Comparison of ENCODE assay signal across 32 cellular contexts in the genomic region with DNA sequence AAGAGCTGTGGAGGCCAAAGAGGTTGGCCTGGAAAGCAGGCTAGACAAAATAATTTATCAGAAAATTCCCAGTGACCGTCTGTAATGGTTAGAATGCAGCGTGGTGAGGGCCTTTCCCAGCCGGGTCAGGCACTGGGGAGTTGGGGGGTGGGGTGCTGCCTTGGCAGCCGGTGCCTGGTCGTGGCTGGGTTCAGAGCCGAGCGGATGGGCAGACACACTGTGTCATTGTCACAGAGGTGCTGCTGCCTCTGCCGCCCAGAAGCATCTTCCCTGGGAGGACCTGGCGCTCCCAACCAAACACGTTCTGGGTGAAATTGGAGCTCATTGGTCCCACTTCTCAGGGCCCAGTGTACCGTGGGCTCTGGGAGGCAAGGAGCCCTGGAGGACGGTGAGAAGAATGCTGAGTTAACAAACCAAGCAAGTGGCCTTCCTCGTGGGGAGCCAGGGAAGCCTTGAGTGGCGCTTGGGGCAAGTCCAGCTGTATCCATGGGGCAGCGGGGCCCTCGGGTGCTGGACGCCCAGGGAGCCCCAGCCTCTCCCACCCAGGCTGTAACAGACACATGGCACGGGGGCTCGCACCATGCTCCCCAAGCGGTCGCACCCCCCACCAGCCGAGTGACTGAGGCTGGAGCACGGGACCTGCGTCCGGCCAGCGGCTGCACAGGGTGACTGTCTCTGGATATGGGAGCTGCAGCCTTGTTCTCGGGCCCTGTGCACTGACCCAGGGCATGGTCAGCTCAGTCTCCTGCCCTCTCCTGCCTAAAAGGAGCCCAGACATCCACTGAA. TPM values are rescaled to one million over a fixed set of nuclear protein-coding genes. Genes with fewer than 3 reads are reported as not detected.
DNase-seq lines count a peak whose midpoint lies in the region; ATAC-seq and TF ChIP-seq lines count a peak whose summit lies in the region.
"Had no signal": no experiment of that assay in that cellular context is flagged by ENCODE, and none has a peak within 500 bp of the region (broad histone marks: within the 10 kb centered on the region; RNA-seq: fewer than 3 reads in every experiment).

No MANE protein-coding gene starts in this region.

- peaks cover 90% of the 10 kb centered on the region for H3K27me3 ChIP-seq in PC-3 (ENCODE audit: low read length)

- no peak overlapping the region for H3K27ac ChIP-seq in PC-3 (ENCODE audit: low read length)
- H3K27ac ChIP-seq: BLaER1 treated with 17β-estradiol and CSF1 and Interleukin-3, amounts not matched to agents 10 nM and 100 nM had no signal

- H2AFZ ChIP-seq in PC-3 (ENCODE audit: low read length): no peak overlapping the region

- POLR2A ChIA-PET in PC-3 (lab: Charles Lee; ENCODE audit: unreplicated experiment): no interaction called here

- no peaks in the 10 kb centered on the region for H3K4me1 ChIP-seq in PC-3 (ENCODE audit: insufficient read depth, low read length)
- H3K4me1 ChIP-seq: Caco-2 had no signal

- CTCF ChIA-PET in PC-3 (lab: Charles Lee): no interaction called here

- H3K27me3 Mint-ChIP-seq in immature natural killer cell (ENCODE audit: low read depth in 3 of 3): peaks cover 0 to 8% (median 1%) of the 10 kb centered on the region in 3 donors
- H3K27me3 Mint-ChIP-seq: activated T-helper 17 cell treated with anti-CD3 and anti-CD28 coated beads, Interleukin-2, amount 50 U/mL, for 72 hours; central memory CD8-positive, alpha-beta T cell; memory B cell had no signal

- H3K36me3 ChIP-seq in PC-3 (ENCODE audit: low read depth, low read length): no peaks in the 10 kb centered on the region
- H3K36me3 ChIP-seq: BLaER1 treated with 17β-estradiol and CSF1 and Interleukin-3, amounts not matched to agents 10 nM and 100 nM had no signal

- no peak overlapping the region for H3K4me3 Mint-ChIP-seq in immature natural killer cell
- H3K4me3 Mint-ChIP-seq: activated T-helper 17 cell treated with anti-CD3 and anti-CD28 coated beads, Interleukin-2, amount 50 U/mL, for 72 hours; central memory CD8-positive, alpha-beta T cell; IgD-negative memory B cell; memory B cell had no signal

- peaks cover 4% of the 10 kb centered on the region; the same call in 1 of the 2 replicates for H3K9me3 ChIP-seq in PC-3 (ENCODE audit: low read length)
- H3K9me3 ChIP-seq: BLaER1 treated with 17β-estradiol and CSF1 and Interleukin-3, amounts not matched to agents 10 nM and 100 nM; Caco-2 had no signal

- no peaks in the 10 kb centered on the region for H3F3A ChIP-seq in PC-3 (ENCODE audit: low read length, unreplicated experiment)

- no TSS peak for BruUV-seq in PC-3 (replicated peaks; lab: Mats Ljungman, UMichigan)

- no peak overlapping the region for H3K27ac Mint-ChIP-seq in immature natural killer cell
- H3K27ac Mint-ChIP-seq: activated naive CD4-positive, alpha-beta T cell treated with anti-CD3 and anti-CD28 coated beads, Interleukin-2, amount 50 U/mL, for 72 hours; activated T-helper 17 cell treated with anti-CD3 and anti-CD28 coated beads, Interleukin-2, amount 50 U/mL, for 72 hours; IgD-negative memory B cell; memory B cell had no signal

- H3K36me3 Mint-ChIP-seq in immature natural killer cell: no peaks in the 10 kb centered on the region
- H3K36me3 Mint-ChIP-seq: activated naive CD4-positive, alpha-beta T cell treated with anti-CD3 and anti-CD28 coated beads, Interleukin-2, amount 50 U/mL, for 72 hours; IgD-negative memory B cell; memory B cell had no signal

- no peak overlapping the region for H3K4me3 ChIP-seq in PC-3 (ENCODE audit: low read length)
- H3K4me3 ChIP-seq: BLaER1 treated with 17β-estradiol and CSF1 and Interleukin-3, amounts not matched to agents 10 nM and 100 nM had no signal

- H3K4me2 ChIP-seq in PC-3 (ENCODE audit: low read length): no peak overlapping the region
- H3K4me2 ChIP-seq: BLaER1 treated with 17β-estradiol and CSF1 and Interleukin-3, amounts not matched to agents 10 nM and 100 nM had no signal

- ATAC-seq in PC-3: no peak
- ATAC-seq: activated naive CD4-positive, alpha-beta T cell treated with anti-CD3 and anti-CD28 coated beads, Interleukin-2, amount 50 U/mL, for 72 hours; activated T-helper 17 cell treated with anti-CD3 and anti-CD28 coated beads, Interleukin-2, amount 50 U/mL, for 72 hours had no signal

- no peaks in the 10 kb centered on the region for H3K9me3 Mint-ChIP-seq in immature natural killer cell
- H3K9me3 Mint-ChIP-seq: activated naive CD4-positive, alpha-beta T cell treated with anti-CD3 and anti-CD28 coated beads, Interleukin-2, amount 50 U/mL, for 72 hours; activated T-helper 17 cell treated with anti-CD3 and anti-CD28 coated beads, Interleukin-2, amount 50 U/mL, for 72 hours; central memory CD8-positive, alpha-beta T cell; memory B cell had no signal

- no peaks in the 10 kb centered on the region for H4K20me1 ChIP-seq in PC-3 (ENCODE audit: low read length)

- H3K4me1 Mint-ChIP-seq in immature natural killer cell: peaks cover 0 to 4% of the 10 kb centered on the region in 2 donors
- H3K4me1 Mint-ChIP-seq: activated T-helper 17 cell treated with anti-CD3 and anti-CD28 coated beads, Interleukin-2, amount 50 U/mL, for 72 hours; central memory CD8-positive, alpha-beta T cell; memory B cell had no signal

- H3K9me2 ChIP-seq in PC-3 (replicated peaks; ENCODE audit: low read length): 0 out of 2 replicates have a peak, but pooled peaks cover 4% of the 10 kb centered on the region

- H3K79me2 ChIP-seq in PC-3 (ENCODE audit: low read length): no peaks in the 10 kb centered on the region

- peak; percentile 87 for DNase-seq in Ammon's horn (ENCODE audit: low spot score)
- DNase-seq in anterior cingulate cortex (lab: John Stamatoyannopoulos, UW): peak in 42 of 58 donors; percentile 9 to 85 (median 59)
- DNase-seq in inferior parietal cortex (ENCODE audit: extremely low spot score): peak; percentile 26
- peak; percentile 88 for DNase-seq in pons (ENCODE audit: low spot score)
- DNase-seq in immature natural killer cell: no peak
- no peak for DNase-seq in DMS79 treated with DMSO at 0.1 percent for 48 hours (lab: John Stamatoyannopoulos, UW)
- DNase-seq in NCI-H1930 (lab: John Stamatoyannopoulos, UW): no peak
- DNase-seq in PC-3: no peak
- DNase-seq: activated CD4-positive, alpha-beta T cell treated with anti-CD3 and anti-CD28 coated beads, Interleukin-2, amount 50 U/mL, for 4 hours; activated CD4-positive, CD25-positive, alpha-beta regulatory T cell; Caco-2; GF-D8; H7; kidney glomerular epithelial cell; NCI-H1092; NCI-H2029; occipital lobe; stimulated activated CD4-positive, alpha-beta T cell treated with anti-CD3 and anti-CD28 coated beads, Interleukin-4, amount 100 ng/mL, for 1 hour had no signal

- no peak for TF ChIP-seq CTCF in PC-3 (conservative IDR thresholded peaks at IDR 0.05; ENCODE audit: low read depth, low read length)

- H3K9ac ChIP-seq in PC-3 (ENCODE audit: low read length): no peak overlapping the region
- H3K9ac ChIP-seq: BLaER1 treated with 17β-estradiol and CSF1 and Interleukin-3, amounts not matched to agents 10 nM and 100 nM had no signal

- intact Hi-C loops in PC-3 (cut with micrococcal nuclease): no loop called here

RNA-seq across cellular contexts. Expression of gene ACTRT2, which starts 54.1 kb away (rescaled TPM):
- polyA plus RNA-seq in immature natural killer cell: not detected
- not detected in 2 replicates for total RNA-seq in PC-3 (2014; rRNA removed)
- total RNA-seq: activated naive CD4-positive, alpha-beta T cell treated with anti-CD3 and anti-CD28 coated beads, Interleukin-2, amount 50 U/mL, for 72 hours; activated T-helper 17 cell treated with anti-CD3 and anti-CD28 coated beads, Interleukin-2, amount 50 U/mL, for 72 hours; astrocyte; Caco-2; endothelial cell of umbilical vein; fibroblast of lung; glomerular endothelial cell; myocyte; occipital lobe; T-helper 1 cell treated with Interleukin-12 subunit alpha and Interleukin-12 subunit beta and Interleukin-4 antibody, amounts not matched to agents 30 ng/mL and 1 ng/mL, for 36 hours; ureter had no signal
- polyA plus RNA-seq: AG04450, endothelial cell of umbilical vein, fibroblast of lung, IgD-negative memory B cell had no signal

Comparison
In these comparisons a context has a peak if more than half of its experiments do, and no peak if none do; other contexts are left out.
1. DNase-seq: peak in Ammon's horn (single experiment), anterior cingulate cortex (42 of 58), inferior parietal cortex (single experiment) and pons (single experiment); none in immature natural killer cell (0 of 3), DMS79 treated with DMSO at 0.1 percent for 48 hours (single experiment), NCI-H1930 (0 of 2) and PC-3 (single experiment).